ENCODE assay signal across 14 cellular contexts in genomic region chr2:101795033-101795432, GRCh38.
DNase-seq lines count a peak whose midpoint lies in the region; ATAC-seq and TF ChIP-seq lines count a peak whose summit lies in the region.
"Had no signal": no experiment of that assay in that cellular context is flagged by ENCODE, and none has a peak within 500 bp of the region (broad histone marks: within the 10 kb centered on the region; RNA-seq: fewer than 3 reads in every experiment).

No MANE protein-coding gene starts in this region.

- no peaks in the 10 kb centered on the region for H3K9me3 Mint-ChIP-seq in CD8-positive, alpha-beta T cell
- no peaks in the 10 kb centered on the region for H3K9me3 Mint-ChIP-seq in nephron progenitor cell

- no peaks in the 10 kb centered on the region for H3K36me3 ChIP-seq in CD8-positive, alpha-beta T cell (ENCODE audit: insufficient read depth, low read length)
- peaks cover 27% of the 10 kb centered on the region for H3K36me3 ChIP-seq in RWPE2 (ENCODE audit: low read depth)
- H3K36me3 ChIP-seq: BE2C had no signal

- no peaks in the 10 kb centered on the region for H3K27me3 ChIP-seq in CD8-positive, alpha-beta T cell (ENCODE audit: insufficient read depth, low read length)
- H3K27me3 ChIP-seq in RWPE2 (ENCODE audit: insufficient read depth, poor library complexity, severe bottlenecking), result no peaks in the 10 kb centered on the region
- H3K27me3 ChIP-seq: BE2C had no signal

- peaks cover 19% of the 10 kb centered on the region for H3K4me1 ChIP-seq in CD8-positive, alpha-beta T cell (ENCODE audit: insufficient read depth, low read length)
- H3K4me1 ChIP-seq in RWPE2 (ENCODE audit: insufficient read depth, poor library complexity, severe bottlenecking), result peaks cover 14% of the 10 kb centered on the region

- H3K4me3 ChIP-seq in CD8-positive, alpha-beta T cell (ENCODE audit: low read depth, low read length), result no peak overlapping the region
- H3K4me3 ChIP-seq in RWPE2 (ENCODE audit: severe bottlenecking), result no peak overlapping the region
- H3K4me3 ChIP-seq in fibroblast of mammary gland (ENCODE audit: control insufficient read depth, low read depth, low read length), result no peak overlapping the region

- no peak overlapping the region for H3K4me3 Mint-ChIP-seq in CD8-positive, alpha-beta T cell
- no peak overlapping the region for H3K4me3 Mint-ChIP-seq in nephron progenitor cell

- CTCF ChIA-PET in CD8-positive, alpha-beta T cell (lab: Charles Lee), result no interaction called here

- peaks cover 67% of the 10 kb centered on the region for H3K4me1 Mint-ChIP-seq in CD8-positive, alpha-beta T cell (ENCODE audit: low read depth)
- peaks cover 9% of the 10 kb centered on the region for H3K4me1 Mint-ChIP-seq in nephron progenitor cell

- no peaks in the 10 kb centered on the region for H3K27me3 Mint-ChIP-seq in CD8-positive, alpha-beta T cell (ENCODE audit: low read depth)
- no peaks in the 10 kb centered on the region for H3K27me3 Mint-ChIP-seq in nephron progenitor cell (ENCODE audit: low read depth, poor library complexity)

- no peak for ATAC-seq in CD8-positive, alpha-beta T cell
- ATAC-seq in RWPE2 (ENCODE audit: low read depth) (peak; percentile 53; the same call in 2 of the 3 replicates), esophagus mucosa (no peak)
- ATAC-seq: HCT116, SK-N-SH treated with all-trans-retinoic acid at 6 μM for 48 hours had no signal

- no peaks in the 10 kb centered on the region for H3K9me3 ChIP-seq in CD8-positive, alpha-beta T cell (ENCODE audit: low read length)
- no peaks in the 10 kb centered on the region for H3K9me3 ChIP-seq in RWPE2 (ENCODE audit: severe bottlenecking)
- H3K9me3 ChIP-seq: BE2C had no signal

- no peak for DNase-seq in CD8-positive, alpha-beta T cell
- no peak for DNase-seq in RWPE2 (ENCODE audit: low spot score)
- peak; percentile 50 for DNase-seq in fibroblast of mammary gland (ENCODE audit: low read depth)
- no peak for DNase-seq in substantia nigra (lab: John Stamatoyannopoulos, UW)
- no peak for DNase-seq in nephron progenitor cell
- no peak for DNase-seq in AG08396 (ENCODE audit: low spot score)
- DNase-seq: BE2C, NCI-H187 treated with DMSO at 0.1 percent for 48 hours, NCI-H526 treated with DMSO at 0.1 percent for 48 hours, SHP77 treated with DMSO at 0.1 percent for 48 hours had no signal

- no peak overlapping the region for H3K27ac ChIP-seq in CD8-positive, alpha-beta T cell (ENCODE audit: low read depth, low read length)
- H3K27ac ChIP-seq in RWPE2 (ENCODE audit: poor library complexity, severe bottlenecking), result no peak overlapping the region
- peak overlapping the region; percentile 37 for H3K27ac ChIP-seq in substantia nigra (ENCODE audit: low read depth, low read length, poor library complexity, severe bottlenecking)
- H3K27ac ChIP-seq: HL-60 had no signal

- peak overlapping the region; percentile 18 for H3K27ac Mint-ChIP-seq in CD8-positive, alpha-beta T cell
- no peak overlapping the region for H3K27ac Mint-ChIP-seq in nephron progenitor cell

- POLR2A ChIA-PET in CD8-positive, alpha-beta T cell (lab: Charles Lee), result no interaction called here

- no peak for TF ChIP-seq CTCF in CD8-positive, alpha-beta T cell (IDR thresholded peaks at IDR 0.05)
- TF ChIP-seq CTCF in RWPE2 (IDR thresholded peaks at IDR 0.05; ENCODE audit: poor library complexity, severe bottlenecking), result no peak
- TF ChIP-seq CTCF in fibroblast of mammary gland (conservative IDR thresholded peaks at IDR 0.05; ENCODE audit: control insufficient read depth, insufficient read depth, low read depth, low read length), result no peak
- no peak for TF ChIP-seq CTCF in nephron progenitor cell (IDR thresholded peaks at IDR 0.05)

- intact Hi-C loops in CD8-positive, alpha-beta T cell (cut with DNase I, micrococcal nuclease), result no loop called here

- H3K36me3 Mint-ChIP-seq in CD8-positive, alpha-beta T cell, result peaks cover 30% of the 10 kb centered on the region
- peaks cover 39% of the 10 kb centered on the region for H3K36me3 Mint-ChIP-seq in nephron progenitor cell (ENCODE audit: low read depth)
